In the genomic region with DNA sequence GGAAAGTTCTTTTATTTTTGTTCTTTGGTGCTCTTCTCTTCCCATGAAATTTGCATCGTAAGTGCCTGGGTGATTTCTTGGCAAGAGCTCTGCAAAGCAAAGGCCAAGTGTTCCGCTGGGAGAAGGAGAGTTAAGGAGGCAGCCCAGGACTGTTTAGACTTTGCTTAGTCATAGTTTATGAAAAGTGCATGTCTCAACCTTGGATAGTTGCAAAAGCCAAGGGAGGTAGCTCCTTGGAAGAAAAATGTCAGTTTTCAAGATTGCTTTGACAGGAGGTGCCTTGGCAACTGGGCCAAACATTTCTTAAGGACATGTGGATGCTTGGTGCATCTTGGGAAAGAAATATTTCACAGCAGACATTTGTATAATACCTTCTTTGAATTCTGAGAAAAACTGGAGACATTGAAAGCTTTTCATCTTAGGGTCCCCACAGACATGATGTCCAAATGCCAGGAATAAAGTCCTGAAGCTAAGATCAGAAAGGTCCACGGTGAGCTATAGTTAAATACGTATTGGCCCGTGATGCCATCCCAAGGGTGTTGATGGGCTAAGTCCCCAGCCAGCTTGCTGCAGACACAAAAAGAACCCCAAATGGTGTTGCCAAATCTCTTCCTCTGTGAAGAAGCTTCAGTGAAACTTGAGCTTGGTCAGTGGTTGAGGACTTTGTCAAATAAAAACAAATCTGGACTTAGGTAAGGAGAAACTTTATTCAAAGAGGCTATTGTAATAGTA, we compare ENCODE assay signal across 9 cellular contexts.
DNase-seq lines count a peak whose midpoint lies in the region; ATAC-seq and TF ChIP-seq lines count a peak whose summit lies in the region.
"Had no signal": no experiment of that assay in that cellular context is flagged by ENCODE, and none has a peak within 500 bp of the region (broad histone marks: within the 10 kb centered on the region; RNA-seq: fewer than 3 reads in every experiment).

No MANE protein-coding gene starts in this region.

- H3K27ac ChIP-seq in RWPE1 (peak overlapping the region; percentile 59; the same call in 1 of the 2 replicates), psoas muscle (no peak overlapping the region), suprapubic skin (no peak overlapping the region)

- H3K9me3 ChIP-seq in psoas muscle: no peaks in the 10 kb centered on the region
- no peaks in the 10 kb centered on the region for H3K9me3 ChIP-seq in suprapubic skin

- no peak for TF ChIP-seq CTCF in RWPE1 (conservative IDR thresholded peaks at IDR 0.05; ENCODE audit: low read depth)
- TF ChIP-seq CTCF in fibroblast of villous mesenchyme (IDR thresholded peaks at IDR 0.05; ENCODE audit: insufficient read depth, low read depth, low read length): no peak
- TF ChIP-seq CTCF in psoas muscle (IDR thresholded peaks at IDR 0.05): no peak
- no peak for TF ChIP-seq CTCF in suprapubic skin (IDR thresholded peaks at IDR 0.05)

- TF ChIP-seq POLR2A in suprapubic skin (IDR thresholded peaks at IDR 0.05): no peak

- DNase-seq in AG20443 (ENCODE audit: low spot score) (peak; percentile 66), RWPE1 (ENCODE audit: low spot score) (peak; percentile 21), fibroblast of villous mesenchyme (ENCODE audit: low read depth) (peak; percentile 91), psoas muscle (peak in 1 of 2 donors; percentile 20), suprapubic skin (ENCODE audit: low spot score in 2 of 2) (no peak), NCI-H524 (lab: John Stamatoyannopoulos, UW) (no peak), Kasumi-1 (lab: John Stamatoyannopoulos, UW) (no peak)
- DNase-seq: activated CD4-positive, alpha-beta T cell treated with anti-CD3 and anti-CD28 coated beads for 48 hours had no signal

- POLR2A ChIA-PET in RWPE1 (lab: Yijun Ruan, JAX; ENCODE audit: low non-redundant PET): no interaction called here

- H3K4me1 ChIP-seq in psoas muscle (no peaks in the 10 kb centered on the region), suprapubic skin (peaks cover 15% of the 10 kb centered on the region)

- intact Hi-C loops in psoas muscle (cut with DNase I): no loop called here

- TF ChIP-seq EP300 in suprapubic skin (IDR thresholded peaks at IDR 0.05): no peak

- peak in 3 of 4 donors; percentile 49 to 68 (median 62) for ATAC-seq in psoas muscle
- no peak for ATAC-seq in HG03025 (IDR thresholded peaks at IDR 0.05; ENCODE audit: low FRiP score, unreplicated experiment)

- H3K36me3 ChIP-seq in psoas muscle (ENCODE audit: insufficient read depth in 1 of 2, low read depth in 1 of 2) (no peaks in the 10 kb centered on the region), suprapubic skin (no peaks in the 10 kb centered on the region)

- H3K4me3 ChIP-seq in fibroblast of villous mesenchyme (ENCODE audit: low read depth, low read length) (no peak overlapping the region), psoas muscle (no peak overlapping the region), suprapubic skin (no peak overlapping the region)

- CTCF ChIA-PET in RWPE1 (lab: Yijun Ruan, JAX): interaction anchor here (0.7 to 1.3 kb wide), 2 partner anchors 22 to 38 kb away, joined by 4 read pairs; no protein-coding TSS in a partner anchor

- 23 to 41% (median 31%) methylated on average over 5 of the region's 5 CpGs for WGBS in psoas muscle, 3 donors
- 38% methylated on average over 5 of the region's 5 CpGs for WGBS in suprapubic skin

- H3K27me3 ChIP-seq in psoas muscle (ENCODE audit: insufficient read depth in 3 of 3, low read length in 2 of 3) (no peaks in the 10 kb centered on the region), suprapubic skin (no peaks in the 10 kb centered on the region)

Comparison
In these comparisons a context has a peak if more than half of its experiments do, and no peak if none do; other contexts are left out.
1. DNase-seq: peak in AG20443 (single experiment), RWPE1 (single experiment) and fibroblast of villous mesenchyme (single experiment); none in suprapubic skin (0 of 2), NCI-H524 (0 of 2) and Kasumi-1 (0 of 2).